2 cellular contexts compared by ENCODE assay signal in the genomic region with DNA sequence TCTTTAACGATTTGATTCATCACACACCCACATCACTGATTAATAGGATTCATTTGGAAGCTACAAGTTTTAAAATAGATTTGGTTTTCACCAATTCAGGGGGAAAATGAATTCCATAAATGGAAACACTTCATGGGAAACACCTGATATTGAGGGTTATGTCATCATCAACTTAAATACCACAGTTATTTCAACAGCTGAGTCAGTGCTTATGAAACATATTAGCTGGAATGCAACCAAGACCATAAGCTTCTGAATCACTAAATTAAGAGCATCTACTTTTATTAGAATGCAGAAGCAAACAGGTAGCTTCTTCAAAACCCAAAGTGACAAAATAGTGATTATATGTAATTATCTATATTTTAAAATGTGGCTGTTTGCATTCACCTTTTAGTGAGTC.
A peak's percentile ranks its signal among the peaks of the same experiment; 100 is the strongest.
TF ChIP-seq lines count a peak whose summit lies in the region.

No MANE protein-coding gene starts in this region.

TF ChIP-seq in SK-N-SH, 30 proteins besides CTCF, POLR2A, EP300 and RAD21:
- TF ChIP-seq RXRA (IDR thresholded peaks at IDR 0.05; ENCODE audit: borderline replicate concordance, low read depth) (no peak), JUND (IDR thresholded peaks at IDR 0.05) (0 out of 2 replicates have a peak, but pooled peaks have one; percentile 8), FOSL2 (IDR thresholded peaks at IDR 0.05; ENCODE audit: borderline replicate concordance, low read depth) (peak; percentile 40; the same call in 1 of the 2 replicates)

TF ChIP-seq in SK-N-SH treated with all-trans-retinoic acid at 6 μM for 48 hours, 23 proteins besides CTCF, POLR2A, EP300 and RAD21:
- TF ChIP-seq ZNF70 (CRISPR knock-in tag; IDR thresholded peaks at IDR 0.05), result no peak
- TF ChIP-seq PPARA (CRISPR knock-in tag; IDR thresholded peaks at IDR 0.05; ENCODE audit: borderline replicate concordance), result no peak
- TF ChIP-seq, protein P1, sequence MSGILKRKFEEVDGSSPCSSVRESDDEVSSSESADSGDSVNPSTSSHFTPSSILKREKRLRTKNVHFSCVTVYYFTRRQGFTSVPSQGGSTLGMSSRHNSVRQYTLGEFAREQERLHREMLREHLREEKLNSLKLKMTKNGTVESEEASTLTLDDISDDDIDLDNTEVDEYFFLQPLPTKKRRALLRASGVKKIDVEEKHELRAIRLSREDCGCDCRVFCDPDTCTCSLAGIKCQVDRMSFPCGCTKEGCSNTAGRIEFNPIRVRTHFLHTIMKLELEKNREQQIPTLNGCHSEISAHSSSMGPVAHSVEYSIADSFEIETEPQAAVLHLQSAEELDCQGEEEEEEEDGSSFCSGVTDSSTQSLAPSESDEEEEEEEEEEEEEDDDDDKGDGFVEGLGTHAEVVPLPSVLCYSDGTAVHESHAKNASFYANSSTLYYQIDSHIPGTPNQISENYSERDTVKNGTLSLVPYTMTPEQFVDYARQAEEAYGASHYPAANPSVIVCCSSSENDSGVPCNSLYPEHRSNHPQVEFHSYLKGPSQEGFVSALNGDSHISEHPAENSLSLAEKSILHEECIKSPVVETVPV (CRISPR knock-in tag; IDR thresholded peaks at IDR 0.05), result no peak
- no peak for TF ChIP-seq SNAI2 (CRISPR knock-in tag; IDR thresholded peaks at IDR 0.05)
- TF ChIP-seq RARB (CRISPR knock-in tag; IDR thresholded peaks at IDR 0.05), result no peak
- TF ChIP-seq BACH2 (CRISPR knock-in tag; IDR thresholded peaks at IDR 0.05; ENCODE audit: borderline replicate concordance), result no peak
- TF ChIP-seq, protein P2, sequence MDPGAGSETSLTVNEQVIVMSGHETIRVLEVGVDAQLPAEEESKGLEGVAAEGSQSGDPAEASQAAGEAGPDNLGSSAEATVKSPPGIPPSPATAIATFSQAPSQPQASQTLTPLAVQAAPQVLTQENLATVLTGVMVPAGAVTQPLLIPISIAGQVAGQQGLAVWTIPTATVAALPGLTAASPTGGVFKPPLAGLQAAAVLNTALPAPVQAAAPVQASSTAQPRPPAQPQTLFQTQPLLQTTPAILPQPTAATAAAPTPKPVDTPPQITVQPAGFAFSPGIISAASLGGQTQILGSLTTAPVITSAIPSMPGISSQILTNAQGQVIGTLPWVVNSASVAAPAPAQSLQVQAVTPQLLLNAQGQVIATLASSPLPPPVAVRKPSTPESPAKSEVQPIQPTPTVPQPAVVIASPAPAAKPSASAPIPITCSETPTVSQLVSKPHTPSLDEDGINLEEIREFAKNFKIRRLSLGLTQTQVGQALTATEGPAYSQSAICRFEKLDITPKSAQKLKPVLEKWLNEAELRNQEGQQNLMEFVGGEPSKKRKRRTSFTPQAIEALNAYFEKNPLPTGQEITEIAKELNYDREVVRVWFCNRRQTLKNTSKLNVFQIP (CRISPR knock-in tag; IDR thresholded peaks at IDR 0.05; ENCODE audit: borderline replicate concordance, low read depth), result no peak
- TF ChIP-seq ZFP30 (CRISPR knock-in tag; IDR thresholded peaks at IDR 0.05), result no peak
- TF ChIP-seq, protein P3, sequence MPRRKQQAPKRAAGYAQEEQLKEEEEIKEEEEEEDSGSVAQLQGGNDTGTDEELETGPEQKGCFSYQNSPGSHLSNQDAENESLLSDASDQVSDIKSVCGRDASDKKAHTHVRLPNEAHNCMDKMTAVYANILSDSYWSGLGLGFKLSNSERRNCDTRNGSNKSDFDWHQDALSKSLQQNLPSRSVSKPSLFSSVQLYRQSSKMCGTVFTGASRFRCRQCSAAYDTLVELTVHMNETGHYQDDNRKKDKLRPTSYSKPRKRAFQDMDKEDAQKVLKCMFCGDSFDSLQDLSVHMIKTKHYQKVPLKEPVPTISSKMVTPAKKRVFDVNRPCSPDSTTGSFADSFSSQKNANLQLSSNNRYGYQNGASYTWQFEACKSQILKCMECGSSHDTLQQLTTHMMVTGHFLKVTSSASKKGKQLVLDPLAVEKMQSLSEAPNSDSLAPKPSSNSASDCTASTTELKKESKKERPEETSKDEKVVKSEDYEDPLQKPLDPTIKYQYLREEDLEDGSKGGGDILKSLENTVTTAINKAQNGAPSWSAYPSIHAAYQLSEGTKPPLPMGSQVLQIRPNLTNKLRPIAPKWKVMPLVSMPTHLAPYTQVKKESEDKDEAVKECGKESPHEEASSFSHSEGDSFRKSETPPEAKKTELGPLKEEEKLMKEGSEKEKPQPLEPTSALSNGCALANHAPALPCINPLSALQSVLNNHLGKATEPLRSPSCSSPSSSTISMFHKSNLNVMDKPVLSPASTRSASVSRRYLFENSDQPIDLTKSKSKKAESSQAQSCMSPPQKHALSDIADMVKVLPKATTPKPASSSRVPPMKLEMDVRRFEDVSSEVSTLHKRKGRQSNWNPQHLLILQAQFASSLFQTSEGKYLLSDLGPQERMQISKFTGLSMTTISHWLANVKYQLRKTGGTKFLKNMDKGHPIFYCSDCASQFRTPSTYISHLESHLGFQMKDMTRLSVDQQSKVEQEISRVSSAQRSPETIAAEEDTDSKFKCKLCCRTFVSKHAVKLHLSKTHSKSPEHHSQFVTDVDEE (CRISPR knock-in tag; IDR thresholded peaks at IDR 0.05), result no peak
- TF ChIP-seq ESRRG (CRISPR knock-in tag; IDR thresholded peaks at IDR 0.05), result no peak
- no peak for TF ChIP-seq ZFP3 (CRISPR knock-in tag; IDR thresholded peaks at IDR 0.05)
- TF ChIP-seq OSR1 (CRISPR knock-in tag; IDR thresholded peaks at IDR 0.05), result no peak
- no peak for TF ChIP-seq ZNF8 (CRISPR knock-in tag; IDR thresholded peaks at IDR 0.05)
- TF ChIP-seq TCF4 (CRISPR knock-in tag; IDR thresholded peaks at IDR 0.05; ENCODE audit: borderline replicate concordance), result no peak
- TF ChIP-seq TOX (CRISPR knock-in tag; IDR thresholded peaks at IDR 0.05; ENCODE audit: borderline replicate concordance), result no peak
- TF ChIP-seq CSDC2 (CRISPR knock-in tag; IDR thresholded peaks at IDR 0.05), result no peak
